In the genomic region with DNA sequence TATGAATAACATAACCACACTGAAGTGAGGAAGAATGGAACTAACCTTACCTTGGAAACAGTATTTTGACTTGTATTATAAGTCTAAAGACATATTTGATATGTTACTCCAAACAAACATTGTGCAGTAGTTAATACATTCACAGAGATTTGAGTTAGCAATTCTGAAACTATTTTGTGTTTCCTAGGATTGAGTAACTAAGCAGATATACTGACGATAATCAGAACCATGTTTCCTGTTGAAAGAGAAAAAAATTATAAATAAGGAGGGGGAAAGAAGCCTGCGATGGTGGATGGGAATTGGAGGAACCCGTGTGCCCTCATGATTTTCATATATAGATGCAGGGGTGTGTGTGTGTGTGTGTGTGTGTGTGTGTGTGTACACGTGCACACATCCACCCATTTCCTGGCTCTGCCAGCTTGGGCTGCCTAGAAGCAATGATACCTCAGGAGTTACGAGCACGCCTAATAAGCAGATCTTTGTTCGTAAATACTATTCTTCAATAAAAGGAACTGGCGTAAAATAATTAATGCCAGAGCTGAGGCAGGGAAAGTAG, we compare ENCODE assay signal across 15 cellular contexts. TPM values are rescaled to one million over a fixed set of nuclear protein-coding genes. Genes with fewer than 3 reads are reported as not detected.
DNase-seq lines count a peak whose midpoint lies in the region; ATAC-seq and TF ChIP-seq lines count a peak whose summit lies in the region.
"Had no signal": no experiment of that assay in that cellular context is flagged by ENCODE, and none has a peak within 500 bp of the region (broad histone marks: within the 10 kb centered on the region; RNA-seq: fewer than 3 reads in every experiment).

No MANE protein-coding gene starts in this region.

- H3K27me3 Mint-ChIP-seq in CD4-positive, CD25-positive, alpha-beta regulatory T cell = peaks cover 5% of the 10 kb centered on the region
- H3K27me3 Mint-ChIP-seq in HFFc6 (ENCODE audit: insufficient read depth) = no peaks in the 10 kb centered on the region; the same call in 1 of the 2 replicates
- H3K27me3 Mint-ChIP-seq in brain = peaks cover 2% of the 10 kb centered on the region
- no peaks in the 10 kb centered on the region for H3K27me3 Mint-ChIP-seq in natural killer cell (ENCODE audit: low read depth in 2 of 2)

- intact Hi-C loops in natural killer cell (cut with micrococcal nuclease) = no loop called here

- TF ChIP-seq CTCF in HFFc6 (IDR thresholded peaks at IDR 0.05) (no peak), brain (conservative IDR thresholded peaks at IDR 0.05) (no peak), natural killer cell (IDR thresholded peaks at IDR 0.05) (no peak)

- no peaks in the 10 kb centered on the region for H3K27me3 ChIP-seq in CD4-positive, CD25-positive, alpha-beta regulatory T cell (ENCODE audit: control insufficient read depth, insufficient read depth, low read length)
- H3K27me3 ChIP-seq: gastroesophageal sphincter had no signal

- no peaks in the 10 kb centered on the region for H3K9me3 ChIP-seq in CD4-positive, CD25-positive, alpha-beta regulatory T cell (ENCODE audit: control insufficient read depth in 2 of 2, low read length in 2 of 2)
- H3K9me3 ChIP-seq: gastroesophageal sphincter had no signal

- peak overlapping the region; percentile 93 to 97 (median 95) for H3K27ac Mint-ChIP-seq in CD4-positive, CD25-positive, alpha-beta regulatory T cell
- H3K27ac Mint-ChIP-seq in HFFc6 (peak overlapping the region; percentile 88), brain (peak overlapping the region in 4 of 5 experiments; percentile 8 to 90 (median 30)), natural killer cell (peak overlapping the region; percentile 98 to 99)

- peak overlapping the region; percentile 71 to 88 (median 84) for H3K4me3 Mint-ChIP-seq in CD4-positive, CD25-positive, alpha-beta regulatory T cell
- peak overlapping the region; percentile 60; the same call in 1 of the 2 replicates for H3K4me3 Mint-ChIP-seq in HFFc6
- peak overlapping the region in 1 of 5 experiments; percentile 69 for H3K4me3 Mint-ChIP-seq in brain
- peak overlapping the region; percentile 66 for H3K4me3 Mint-ChIP-seq in natural killer cell

- peak in 1 of 3 donors; percentile 66 for DNase-seq in CD4-positive, CD25-positive, alpha-beta regulatory T cell
- no peak for DNase-seq in HFFc6
- DNase-seq in natural killer cell = no peak
- DNase-seq in KG1 (lab: John Stamatoyannopoulos, UW) = no peak
- no peak for DNase-seq in NCI-H774 (lab: John Stamatoyannopoulos, UW)
- DNase-seq in anterior cingulate cortex (lab: John Stamatoyannopoulos, UW) = no peak
- DNase-seq: activated CD4-positive, alpha-beta T cell treated with anti-CD3 and anti-CD28 coated beads, Interleukin-2, amount 50 U/mL, for 4 hours; amniotic stem cell; COR-L47; dermis blood vessel endothelial cell; OCI-M1; retina; stimulated activated CD4-positive, alpha-beta T cell treated with anti-CD3 and anti-CD28 coated beads, Interleukin-2, amount 100 ng/mL, for 48 hours had no signal

- no peak for ATAC-seq in CD4-positive, CD25-positive, alpha-beta regulatory T cell (ENCODE audit: low read depth in 2 of 2)
- no peak for ATAC-seq in natural killer cell
- ATAC-seq: gastroesophageal sphincter had no signal

- peak overlapping the region; percentile 73 for H3K4me3 ChIP-seq in CD4-positive, CD25-positive, alpha-beta regulatory T cell (ENCODE audit: low read depth, low read length)
- H3K4me3 ChIP-seq: gastroesophageal sphincter had no signal

- H3K36me3 Mint-ChIP-seq in CD4-positive, CD25-positive, alpha-beta regulatory T cell = peaks cover 48% of the 10 kb centered on the region
- peaks cover 15% of the 10 kb centered on the region for H3K36me3 Mint-ChIP-seq in HFFc6 (ENCODE audit: low read depth)
- peaks cover 77% of the 10 kb centered on the region for H3K36me3 Mint-ChIP-seq in brain
- peaks cover 21% of the 10 kb centered on the region for H3K36me3 Mint-ChIP-seq in natural killer cell

- H3K4me1 ChIP-seq in CD4-positive, CD25-positive, alpha-beta regulatory T cell (ENCODE audit: control insufficient read depth, insufficient read depth, low read length, poor library complexity, severe bottlenecking) = peaks cover 61% of the 10 kb centered on the region

- H3K9me3 Mint-ChIP-seq in CD4-positive, CD25-positive, alpha-beta regulatory T cell = no peaks in the 10 kb centered on the region
- H3K9me3 Mint-ChIP-seq in HFFc6 = no peaks in the 10 kb centered on the region
- no peaks in the 10 kb centered on the region for H3K9me3 Mint-ChIP-seq in brain
- H3K9me3 Mint-ChIP-seq in natural killer cell = no peaks in the 10 kb centered on the region

- peaks cover 47 to 87% (median 57%) of the 10 kb centered on the region in 4 donors for H3K4me1 Mint-ChIP-seq in CD4-positive, CD25-positive, alpha-beta regulatory T cell
- H3K4me1 Mint-ChIP-seq in HFFc6 (ENCODE audit: low read depth) = peaks cover 28% of the 10 kb centered on the region
- peaks cover 30% of the 10 kb centered on the region for H3K4me1 Mint-ChIP-seq in brain
- peaks cover 48 to 58% of the 10 kb centered on the region in 2 donors for H3K4me1 Mint-ChIP-seq in natural killer cell

- H3K36me3 ChIP-seq in CD4-positive, CD25-positive, alpha-beta regulatory T cell (ENCODE audit: control insufficient read depth, insufficient read depth, low read length) = peaks cover 35% of the 10 kb centered on the region

- peak overlapping the region; percentile 96 for H3K27ac ChIP-seq in CD4-positive, CD25-positive, alpha-beta regulatory T cell (ENCODE audit: insufficient read depth, low read length, poor library complexity, severe bottlenecking)
- H3K27ac ChIP-seq: gastroesophageal sphincter had no signal

RNA-seq across cellular contexts. Expression of gene LPIN2, which starts 56.9 kb away (rescaled TPM):
- 61.2 TPM for total RNA-seq in CD4-positive, CD25-positive, alpha-beta regulatory T cell
- 10 to 100 TPM; 39.3 to 52.7 (median 44.8) TPM for polyA plus RNA-seq in CD4-positive, CD25-positive, alpha-beta regulatory T cell
- 10 to 100 TPM; 24.6 to 27.7 (median 26.3) TPM for total RNA-seq in HFFc6 (2021; fragmentation: NEBNext Ultra II Directional; extraction: Animal tissue kit (Norgen Biotek cat#: 25700))
- 30.5 TPM for polyA plus RNA-seq in brain (ENCODE audit: insufficient read depth, low read depth, low replicate concordance)
- total RNA-seq in natural killer cell = 10 to 100 TPM; 32.9 to 58.8 (median 57.1) TPM

Comparison
In these comparisons a context has a peak if more than half of its experiments do, and no peak if none do; other contexts are left out.
1. H3K27ac Mint-ChIP-seq: peak in every context shown above with its lines; median percentile 98 in natural killer cell; 95 in CD4-positive, CD25-positive, alpha-beta regulatory T cell; 88 in HFFc6; 30 in brain.